22 cellular contexts compared by ENCODE assay signal in the genomic region with DNA sequence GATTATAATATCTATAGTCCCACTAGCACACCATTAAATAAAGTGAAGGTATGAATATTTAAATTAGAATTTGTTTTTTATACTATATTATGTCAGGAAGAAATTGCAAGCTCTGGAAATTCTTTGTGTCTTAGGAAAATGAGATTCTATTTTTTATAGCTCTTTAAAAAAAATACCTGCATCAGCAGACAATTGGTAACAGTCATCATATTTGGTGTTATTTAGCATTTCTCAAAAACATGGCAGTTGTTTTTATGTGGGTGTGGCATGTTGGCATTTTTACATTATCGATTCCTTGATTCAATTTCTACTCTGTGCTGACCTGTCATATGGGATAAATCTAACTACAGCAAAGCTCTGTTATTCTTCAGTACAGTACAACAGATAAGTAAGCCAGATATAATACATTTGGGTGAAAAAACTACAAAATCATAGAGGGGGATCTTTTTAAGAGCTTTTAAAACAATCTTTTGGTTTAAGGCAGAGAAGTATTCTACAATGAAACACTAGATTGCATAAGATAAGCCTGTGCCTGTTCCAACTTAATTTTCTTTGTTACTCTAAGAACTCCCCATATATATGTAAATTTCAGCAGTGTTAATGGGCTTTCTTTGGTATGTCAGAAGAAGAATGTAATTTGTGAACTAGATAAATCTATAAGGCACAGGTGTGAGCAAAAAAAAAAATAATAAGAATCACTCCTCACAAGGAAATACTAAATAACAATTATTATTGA.
"Had no signal": no experiment of that assay in that cellular context is flagged by ENCODE, and none has a peak within 500 bp of the region (broad histone marks: within the 10 kb centered on the region; RNA-seq: fewer than 3 reads in every experiment).

No MANE protein-coding gene starts in this region.

- FAIRE-seq: pancreas had no signal

- ATAC-seq: effector memory CD8-positive, alpha-beta T cell; gastroesophageal sphincter; left cardiac atrium; lower lobe of right lung; pancreas; right cardiac atrium; stimulated activated effector memory CD8-positive, alpha-beta T cell treated with anti-CD3 and anti-CD28 coated beads, Interleukin-12 subunit alpha, Interleukin-12 subunit beta, amount 100 ng/mL, for 72 hours; upper lobe of right lung had no signal

- H3K4me3 ChIP-seq: esophagus muscularis mucosa, gastroesophageal sphincter, left ventricle myocardium inferior, lower lobe of right lung, pancreas, tibial artery, upper lobe of right lung, vagina had no signal

- H3K36me3 ChIP-seq: esophagus muscularis mucosa, gastroesophageal sphincter, left ventricle myocardium inferior, lower lobe of right lung, pancreas, tibial artery, upper lobe of right lung, vagina had no signal

- H3K9me3 ChIP-seq: esophagus muscularis mucosa, gastroesophageal sphincter, left ventricle myocardium inferior, lower lobe of right lung, pancreas, tibial artery, upper lobe of right lung, vagina had no signal

- H3K27ac ChIP-seq: epithelial cell of prostate, esophagus muscularis mucosa, gastroesophageal sphincter, lower lobe of right lung, pancreas, tibial artery, upper lobe of right lung, vagina had no signal

- H3K4me1 ChIP-seq: gastroesophageal sphincter, lower lobe of right lung, pancreas, tibial artery, upper lobe of right lung, vagina had no signal

- DNase-seq: cortex of kidney; effector memory CD8-positive, alpha-beta T cell; foreskin fibroblast; glutamatergic neuron; kidney; left cardiac atrium; left ventricle myocardium inferior; lower lobe of right lung; midbrain; naive B cell; occipital lobe; pancreas; right cardiac atrium; stimulated activated CD4-positive, alpha-beta T cell treated with anti-CD3 and anti-CD28 coated beads, Interleukin-4, amount 100 ng/mL, for 1 hour; stimulated activated CD8-positive, alpha-beta memory T cell treated with anti-CD3 and anti-CD28 coated beads, Interleukin-4, amount 100 ng/mL, for 48 hours; tibial artery; upper lobe of right lung had no signal

- H3K27me3 ChIP-seq: esophagus muscularis mucosa, gastroesophageal sphincter, pancreas, tibial artery, upper lobe of right lung, vagina had no signal
